In genomic region chr4:122151982-122152698, GRCh38 we compare ENCODE assay signal across 8 cellular contexts. TPM values are rescaled to one million over a fixed set of nuclear protein-coding genes. Genes with fewer than 3 reads are reported as not detected.
DNase-seq lines count a peak whose midpoint lies in the region; ATAC-seq and TF ChIP-seq lines count a peak whose summit lies in the region.

A gene with protein sequence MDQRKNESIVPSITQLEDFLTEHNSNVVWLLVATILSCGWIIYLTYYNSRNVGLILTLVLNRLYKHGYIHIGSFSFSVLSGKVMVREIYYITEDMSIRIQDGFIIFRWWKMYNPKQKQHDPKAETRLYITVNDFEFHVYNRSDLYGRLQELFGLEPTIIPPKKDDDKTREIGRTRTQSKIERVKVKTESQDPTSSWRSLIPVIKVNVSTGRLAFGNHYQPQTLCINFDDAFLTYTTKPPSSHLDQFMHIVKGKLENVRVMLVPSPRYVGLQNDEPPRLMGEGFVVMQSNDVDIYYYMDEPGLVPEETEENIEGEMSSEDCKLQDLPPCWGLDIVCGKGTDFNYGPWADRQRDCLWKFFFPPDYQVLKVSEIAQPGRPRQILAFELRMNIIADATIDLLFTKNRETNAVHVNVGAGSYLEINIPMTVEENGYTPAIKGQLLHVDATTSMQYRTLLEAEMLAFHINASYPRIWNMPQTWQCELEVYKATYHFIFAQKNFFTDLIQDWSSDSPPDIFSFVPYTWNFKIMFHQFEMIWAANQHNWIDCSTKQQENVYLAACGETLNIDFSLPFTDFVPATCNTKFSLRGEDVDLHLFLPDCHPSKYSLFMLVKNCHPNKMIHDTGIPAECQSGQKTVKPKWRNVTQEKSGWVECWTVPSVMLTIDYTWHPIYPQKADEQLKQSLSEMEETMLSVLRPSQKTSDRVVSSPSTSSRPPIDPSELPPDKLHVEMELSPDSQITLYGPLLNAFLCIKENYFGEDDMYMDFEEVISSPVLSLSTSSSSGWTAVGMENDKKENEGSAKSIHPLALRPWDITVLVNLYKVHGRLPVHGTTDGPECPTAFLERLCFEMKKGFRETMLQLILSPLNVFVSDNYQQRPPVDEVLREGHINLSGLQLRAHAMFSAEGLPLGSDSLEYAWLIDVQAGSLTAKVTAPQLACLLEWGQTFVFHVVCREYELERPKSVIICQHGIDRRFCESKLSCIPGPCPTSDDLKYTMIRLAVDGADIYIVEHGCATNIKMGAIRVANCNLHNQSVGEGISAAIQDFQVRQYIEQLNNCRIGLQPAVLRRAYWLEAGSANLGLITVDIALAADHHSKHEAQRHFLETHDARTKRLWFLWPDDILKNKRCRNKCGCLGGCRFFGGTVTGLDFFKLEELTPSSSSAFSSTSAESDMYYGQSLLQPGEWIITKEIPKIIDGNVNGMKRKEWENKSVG (N-terminal part only) (plus strand): TSS chr4:122152331. CDS start chr4:122170648, 18,317 bp downstream.

- peak within 1 kb of the TSS; percentile 94 for H3K4me3 Mint-ChIP-seq in activated T-helper 17 cell treated with anti-CD3 and anti-CD28 coated beads, Interleukin-2, amount 50 U/mL, for 72 hours
- peak within 1 kb of the TSS; percentile 94 to 99 (median 97) for H3K4me3 Mint-ChIP-seq in naive thymus-derived CD8-positive, alpha-beta T cell

- peak within 1 kb of the TSS; percentile 94 for H3K27ac Mint-ChIP-seq in activated T-helper 17 cell treated with anti-CD3 and anti-CD28 coated beads, Interleukin-2, amount 50 U/mL, for 72 hours
- peak within 1 kb of the TSS; percentile 93 to 100 (median 99) for H3K27ac Mint-ChIP-seq in naive thymus-derived CD8-positive, alpha-beta T cell

- no peaks in the 10 kb centered on the region for H3K27me3 Mint-ChIP-seq in activated T-helper 17 cell treated with anti-CD3 and anti-CD28 coated beads, Interleukin-2, amount 50 U/mL, for 72 hours
- no peaks in the 10 kb centered on the region for H3K27me3 Mint-ChIP-seq in naive thymus-derived CD8-positive, alpha-beta T cell

- no peak for TF ChIP-seq CTCF in fibroblast of mammary gland (conservative IDR thresholded peaks at IDR 0.05; ENCODE audit: control insufficient read depth, insufficient read depth, low read depth, low read length)

- H3K36me3 Mint-ChIP-seq in activated T-helper 17 cell treated with anti-CD3 and anti-CD28 coated beads, Interleukin-2, amount 50 U/mL, for 72 hours (ENCODE audit: low read depth): peaks cover 32% of the 10 kb centered on the region
- peaks cover 0 to 28% (median 17%) of the 10 kb centered on the region in 3 donors for H3K36me3 Mint-ChIP-seq in naive thymus-derived CD8-positive, alpha-beta T cell

- ATAC-seq in GM21717 (IDR thresholded peaks at IDR 0.05; ENCODE audit: unreplicated experiment): peak; percentile 99
- peak; percentile 93 for ATAC-seq in activated T-helper 17 cell treated with anti-CD3 and anti-CD28 coated beads, Interleukin-2, amount 50 U/mL, for 72 hours (replicated peaks)
- ATAC-seq in naive thymus-derived CD8-positive, alpha-beta T cell: peak; percentile 90 to 93

- peak within 1 kb of the TSS; percentile 96 for H3K4me3 ChIP-seq in fibroblast of mammary gland (ENCODE audit: control insufficient read depth, low read depth, low read length)

- in situ Hi-C loops in KBM-7 (cut with MboI; ENCODE audit: low pct_unique_long_range_greater_than_20kb, low sequenced_read_pairs): no loop called here

- peak; percentile 49 for DNase-seq in DMS79 (lab: John Stamatoyannopoulos, UW)
- peak; percentile 85 for DNase-seq in KBM-7
- DNase-seq in RKO (ENCODE audit: low spot score): peak; percentile 84
- DNase-seq in fibroblast of mammary gland (ENCODE audit: low read depth): peak; percentile 74
- DNase-seq in naive thymus-derived CD8-positive, alpha-beta T cell: peak; percentile 79 to 92 (median 86)
- DNase-seq in stimulated activated naive CD4-positive, alpha-beta T cell (lab: John Stamatoyannopoulos, UW): peak; percentile 78 to 88 (median 82)

- H3K4me1 Mint-ChIP-seq in activated T-helper 17 cell treated with anti-CD3 and anti-CD28 coated beads, Interleukin-2, amount 50 U/mL, for 72 hours: peaks cover 37% of the 10 kb centered on the region
- peaks cover 40 to 62% (median 56%) of the 10 kb centered on the region in 4 donors for H3K4me1 Mint-ChIP-seq in naive thymus-derived CD8-positive, alpha-beta T cell

- H3K9me3 Mint-ChIP-seq in activated T-helper 17 cell treated with anti-CD3 and anti-CD28 coated beads, Interleukin-2, amount 50 U/mL, for 72 hours: no peaks in the 10 kb centered on the region
- H3K9me3 Mint-ChIP-seq in naive thymus-derived CD8-positive, alpha-beta T cell: no peaks in the 10 kb centered on the region

- POLR2A ChIA-PET in naive thymus-derived CD8-positive, alpha-beta T cell (lab: Charles Lee): interaction anchor here (0.6 to 1.7 kb wide), 4 partner anchors 18 to 351 kb away, joined by 3 to 6 read pairs (median 4); partner anchors contain the start of gene EXOSC9

RNA-seq across cellular contexts. Expression of the gene that starts here (rescaled TPM):
- 10 to 100 TPM; 43.2 to 49.9 TPM for total RNA-seq in activated T-helper 17 cell treated with anti-CD3 and anti-CD28 coated beads, Interleukin-2, amount 50 U/mL, for 72 hours
- 10 to 100 TPM; 63.8 to 63.9 TPM for total RNA-seq in naive thymus-derived CD8-positive, alpha-beta T cell
- 1 to 10 TPM; 4.5 to 6.3 (median 5.1) TPM for polyA plus RNA-seq in naive thymus-derived CD8-positive, alpha-beta T cell

Comparison
In these comparisons a context has a peak if more than half of its experiments do, and no peak if none do; other contexts are left out.
1. Peak in every context shown above with its lines: DNase-seq, ATAC-seq and H3K4me3 ChIP-seq.